ENCODE assay signal across 6 cellular contexts in the genomic region with DNA sequence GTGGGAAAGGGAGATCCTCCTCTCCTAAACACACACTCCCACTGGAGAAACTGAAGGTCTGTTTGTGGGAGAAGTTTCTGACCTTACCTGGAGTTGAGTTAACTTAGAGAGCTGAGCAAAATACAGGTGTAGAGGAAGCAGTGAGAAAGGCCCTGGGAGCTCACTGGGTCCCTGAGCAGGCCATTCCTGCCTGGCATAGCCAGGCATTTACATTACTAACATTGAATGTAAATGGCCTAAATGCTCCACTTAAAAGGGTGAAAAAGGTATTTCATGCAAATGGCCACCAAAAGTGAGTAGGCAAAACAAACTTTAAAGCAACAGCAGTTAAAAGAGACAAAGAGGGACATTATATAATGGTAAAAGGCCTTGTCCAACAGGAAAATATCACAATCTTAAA. TPM values are rescaled to one million over a fixed set of nuclear protein-coding genes. Genes with fewer than 3 reads are reported as not detected.
"Had no signal": no experiment of that assay in that cellular context is flagged by ENCODE, and none has a peak within 500 bp of the region (broad histone marks: within the 10 kb centered on the region; RNA-seq: fewer than 3 reads in every experiment).

No MANE protein-coding gene starts in this region.

RNA-seq across cellular contexts. Expression of a gene that starts 9.3 kb away (rescaled TPM):
- total RNA-seq: M059J, PC-3, Peyer's patch, Right ventricle myocardium superior, SJSA1 had no signal
- polyA plus RNA-seq: SK-N-SH had no signal
